In genomic region chr7:2247141-2247985, GRCh38 we compare ENCODE assay signal across 8 cellular contexts. TPM values are rescaled to one million over a fixed set of nuclear protein-coding genes. Genes with fewer than 3 reads are reported as not detected.
DNase-seq lines count a peak whose midpoint lies in the region; ATAC-seq and TF ChIP-seq lines count a peak whose summit lies in the region.

No MANE protein-coding gene starts in this region.

- peak; percentile 40 for ATAC-seq in SK-N-SH treated with all-trans-retinoic acid at 6 μM for 48 hours
- no peak for ATAC-seq in HG03457 (IDR thresholded peaks at IDR 0.05; ENCODE audit: unreplicated experiment)

- WGBS in esophagus muscularis mucosa, result 81% methylated on average over 29 of the region's 36 CpGs
- WGBS in smooth muscle cell (ENCODE audit: low lambda C conversion rate), result 74% methylated on average over 36 of the region's 36 CpGs

- H2AFZ ChIP-seq in smooth muscle cell (ENCODE audit: low read depth), result no peak overlapping the region

- peak; percentile 4 for DNase-seq in NCI-H748 (lab: John Stamatoyannopoulos, UW; ENCODE audit: unreplicated experiment)
- DNase-seq in NCI-H748 treated with DMSO at 0.1 percent for 48 hours (lab: John Stamatoyannopoulos, UW), result no peak
- no peak for DNase-seq in esophagus muscularis mucosa (ENCODE audit: extremely low spot score)
- DNase-seq in smooth muscle cell (lab: John Stamatoyannopoulos, UW; ENCODE audit: unreplicated experiment), result no peak
- DNase-seq in T-helper 2 cell, result no peak
- DNase-seq in COR-L47 (lab: John Stamatoyannopoulos, UW), result no peak

- TF ChIP-seq CTCF in esophagus muscularis mucosa (IDR thresholded peaks at IDR 0.05) (peak; percentile 20 to 58 (median 42)), smooth muscle cell (IDR thresholded peaks at IDR 0.05; ENCODE audit: borderline replicate concordance, insufficient read depth, poor library complexity, severe bottlenecking) (peak; percentile 59)

- H3K4me2 ChIP-seq in smooth muscle cell, result no peak overlapping the region

- TF ChIP-seq EP300 in esophagus muscularis mucosa (IDR thresholded peaks at IDR 0.05), result no peak

- no peak overlapping the region for H3K27ac ChIP-seq in esophagus muscularis mucosa (replicated peaks in 1 of 4)
- H3K27ac ChIP-seq in smooth muscle cell (ENCODE audit: low read depth), result no peak overlapping the region

- no peaks in the 10 kb centered on the region for H3K79me2 ChIP-seq in smooth muscle cell (ENCODE audit: low read depth)

- H3K9me3 ChIP-seq in esophagus muscularis mucosa (no peaks in the 10 kb centered on the region), smooth muscle cell (replicated peaks; ENCODE audit: low read depth) (no peaks in the 10 kb centered on the region)

- TF ChIP-seq POLR2A in esophagus muscularis mucosa (IDR thresholded peaks at IDR 0.05; ENCODE audit: low read depth), result no peak

- no peaks in the 10 kb centered on the region for H3K27me3 ChIP-seq in esophagus muscularis mucosa
- H3K27me3 ChIP-seq in smooth muscle cell (ENCODE audit: low read depth), result no peaks in the 10 kb centered on the region

- intact Hi-C loops in esophagus muscularis mucosa (cut with DNase I), result loop anchor here (5.0 kb wide), 1 partner anchor 105 kb away; the partner anchor contains the start of gene EIF3B

- no peak overlapping the region for H3K9ac ChIP-seq in smooth muscle cell (ENCODE audit: low read depth)

- H3K4me3 ChIP-seq in esophagus muscularis mucosa, result no peak overlapping the region
- no peak overlapping the region for H3K4me3 ChIP-seq in smooth muscle cell

- H3F3A ChIP-seq in smooth muscle cell (ENCODE audit: low read depth), result no peaks in the 10 kb centered on the region

- H3K4me1 ChIP-seq in esophagus muscularis mucosa, result peaks cover 13 to 23% (median 17%) of the 10 kb centered on the region in 4 donors
- H3K4me1 ChIP-seq in smooth muscle cell (ENCODE audit: low read depth), result peaks cover 5% of the 10 kb centered on the region

- H3K36me3 ChIP-seq in esophagus muscularis mucosa (peaks cover 0 to 11% (median 2%) of the 10 kb centered on the region in 4 donors), smooth muscle cell (ENCODE audit: low read depth) (no peaks in the 10 kb centered on the region)

- H4K20me1 ChIP-seq in smooth muscle cell (ENCODE audit: low read depth), result no peaks in the 10 kb centered on the region

TF ChIP-seq in SK-N-SH treated with all-trans-retinoic acid at 6 μM for 48 hours, 23 proteins besides CTCF, POLR2A, EP300 and RAD21:
- no peak for TF ChIP-seq GLIS3 (CRISPR knock-in tag; IDR thresholded peaks at IDR 0.05)
- no peak for TF ChIP-seq ZFP3 (CRISPR knock-in tag; IDR thresholded peaks at IDR 0.05)
- TF ChIP-seq PATZ1 (CRISPR knock-in tag; IDR thresholded peaks at IDR 0.05; ENCODE audit: borderline replicate concordance), result no peak
- no peak for TF ChIP-seq ISL1 (CRISPR knock-in tag; IDR thresholded peaks at IDR 0.05)

RNA-seq across cellular contexts. Expression of gene NUDT1, which starts 5.3 kb away (rescaled TPM):
- total RNA-seq in esophagus muscularis mucosa, result 10 to 100 TPM; 10.9 to 18.7 (median 18.0) TPM
- total RNA-seq in smooth muscle cell, result 17.8 and 20.7 TPM in 2 replicates
- 46.0 and 51.2 TPM in 2 replicates for polyA plus RNA-seq in smooth muscle cell

RNA-seq across cellular contexts. Expression of gene MRM2, which starts 5.4 kb away (rescaled TPM):
- total RNA-seq in esophagus muscularis mucosa (10 to 100 TPM; 13.3 to 20.3 (median 16.5) TPM), smooth muscle cell (13.0 and 17.1 TPM in 2 replicates)
- polyA plus RNA-seq in smooth muscle cell, result 30.8 and 34.8 TPM in 2 replicates

RNA-seq across cellular contexts. Expression of gene MAD1L1, which starts 14.6 kb away (rescaled TPM):
- 10 to 100 TPM; 22.2 to 33.1 (median 29.5) TPM for total RNA-seq in esophagus muscularis mucosa
- total RNA-seq in smooth muscle cell, result 25.0 and 60.7 TPM in 2 replicates
- polyA plus RNA-seq in smooth muscle cell, result 33.4 and 38.4 TPM in 2 replicates
